23 cellular contexts compared by ENCODE assay signal in genomic region chr21:42542596-42542995, GRCh38. TPM values are rescaled to one million over a fixed set of nuclear protein-coding genes. Genes with fewer than 3 reads are reported as not detected.
"Had no signal": no experiment of that assay in that cellular context is flagged by ENCODE, and none has a peak within 500 bp of the region (broad histone marks: within the 10 kb centered on the region; RNA-seq: fewer than 3 reads in every experiment).

No MANE protein-coding gene starts in this region.

- H3K27ac Mint-ChIP-seq: mesothelial cell of epicardium; natural killer cell treated with Interleukin-12 subunit alpha and Interleukin-12 subunit beta and Interleukin-15 and Interleukin-18, amount 100 ng/mL, for 72 hours; progenitor cell of endocrine pancreas; stimulated activated memory B cell treated with anti-CD40 and anti-IgM and Interleukin-4, amounts not matched to agents 10 μg/mL and 1 μg/mL and 100 μg/mL, for 72 hours; type B pancreatic cell had no signal

- H3K4me1 ChIP-seq: pancreas, testis, tibial artery had no signal

- H3K27ac ChIP-seq: neutrophil, pancreas, skin epidermis, spleen, testis, tibial artery had no signal

- H3K4me3 ChIP-seq: mucosa of descending colon, pancreas, skin epidermis, spleen, testis, tibial artery had no signal

- H3K9me3 ChIP-seq: mucosa of descending colon, neutrophil, pancreas, spleen, testis, tibial artery had no signal

- DNase-seq: cortex of kidney; mesenchymal stem cell; naive B cell; stimulated activated CD4-positive, alpha-beta T cell treated with anti-CD3 and anti-CD28 coated beads, Interleukin-4, amount 100 ng/mL, for 4 hours; stimulated activated naive CD8-positive, alpha-beta T cell treated with anti-CD3 and anti-CD28 coated beads, Interleukin-15, Interleukin-2, amounts not matched to agents 100 U/mL and 50 U/mL, for 24 hours; substantia nigra; testis had no signal

- H3K36me3 Mint-ChIP-seq: natural killer cell treated with Interleukin-12 subunit alpha and Interleukin-12 subunit beta and Interleukin-15 and Interleukin-18, amount 100 ng/mL, for 72 hours had no signal

- H3K9me3 Mint-ChIP-seq: mesothelial cell of epicardium; naive B cell; natural killer cell treated with Interleukin-12 subunit alpha and Interleukin-12 subunit beta and Interleukin-15 and Interleukin-18, amount 100 ng/mL, for 72 hours; neural crest cell; stimulated activated memory B cell treated with anti-CD40 and anti-IgM and Interleukin-4, amounts not matched to agents 10 μg/mL and 1 μg/mL and 100 μg/mL, for 72 hours; type B pancreatic cell had no signal

- H3K4me1 Mint-ChIP-seq: mesothelial cell of epicardium had no signal

- H3K27me3 ChIP-seq: neutrophil, pancreas, spleen, testis, tibial artery had no signal

- H3K4me3 Mint-ChIP-seq: mesothelial cell of epicardium; naive B cell; natural killer cell treated with Interleukin-12 subunit alpha and Interleukin-12 subunit beta and Interleukin-15 and Interleukin-18, amount 100 ng/mL, for 72 hours; neural crest cell; stimulated activated memory B cell treated with anti-CD40 and anti-IgM and Interleukin-4, amounts not matched to agents 10 μg/mL and 1 μg/mL and 100 μg/mL, for 72 hours; type B pancreatic cell had no signal

- H3K27me3 Mint-ChIP-seq: naive B cell; natural killer cell treated with Interleukin-12 subunit alpha and Interleukin-12 subunit beta and Interleukin-15 and Interleukin-18, amount 100 ng/mL, for 72 hours; progenitor cell of endocrine pancreas; stimulated activated memory B cell treated with anti-CD40 and anti-IgM and Interleukin-4, amounts not matched to agents 10 μg/mL and 1 μg/mL and 100 μg/mL, for 72 hours; type B pancreatic cell had no signal

- ATAC-seq: left lobe of liver; mucosa of descending colon; natural killer cell treated with Interleukin-12 subunit alpha and Interleukin-12 subunit beta and Interleukin-15 and Interleukin-18, amount 100 ng/mL, for 72 hours; pancreas; stimulated activated memory B cell treated with anti-CD40 and anti-IgM and Interleukin-4, amounts not matched to agents 10 μg/mL and 1 μg/mL and 100 μg/mL, for 72 hours; stimulated activated naive CD8-positive, alpha-beta T cell treated with anti-CD3 and anti-CD28 coated beads, Interleukin-15, Interleukin-2, amounts not matched to agents 100 U/mL and 50 U/mL, for 24 hours had no signal

RNA-seq across cellular contexts. Expression of gene RSPH1, which starts 46.6 kb away (rescaled TPM):
- total RNA-seq: dermis microvascular lymphatic vessel endothelial cell, fibroblast of villous mesenchyme, lung microvascular endothelial cell had no signal
